24 cellular contexts compared by ENCODE assay signal in genomic region chr5:36894950-36895349, GRCh38.
"Had no signal": no experiment of that assay in that cellular context is flagged by ENCODE, and none has a peak within 500 bp of the region (broad histone marks: within the 10 kb centered on the region; RNA-seq: fewer than 3 reads in every experiment).

No MANE protein-coding gene starts in this region.

- H3K27ac Mint-ChIP-seq: activated CD4-positive, alpha-beta memory T cell treated with anti-CD3 and anti-CD28 coated beads, Interleukin-2, amount 10 ng/mL, durations not matched to agents 7 days and 5 days; brain; dendritic cell treated with granulocyte-macrophage colony-stimulating factor and Interleukin-4, amounts not matched to agents 40 ng/mL and 50 ng/mL, for 4 days; memory B cell; neural progenitor cell; WTC11 had no signal

- H3K27me3 Mint-ChIP-seq: activated CD4-positive, alpha-beta memory T cell treated with anti-CD3 and anti-CD28 coated beads, Interleukin-2, amount 10 ng/mL, durations not matched to agents 7 days and 5 days; brain; dendritic cell treated with granulocyte-macrophage colony-stimulating factor and Interleukin-4, amounts not matched to agents 40 ng/mL and 50 ng/mL, for 4 days; memory B cell; progenitor cell of endocrine pancreas had no signal

- H3K9ac ChIP-seq: neural progenitor cell had no signal

- H3K4me1 ChIP-seq: neural progenitor cell had no signal

- DNase-seq: activated CD4-positive, alpha-beta memory T cell treated with anti-CD3 and anti-CD28 coated beads, Interleukin-2, amount 10 ng/mL, durations not matched to agents 7 days and 5 days; activated CD4-positive, alpha-beta T cell treated with anti-CD3 and anti-CD28 coated beads for 4 hours; activated naive CD4-positive, alpha-beta T cell treated with Interleukin-2 at 50 U/mL for 16 hours; activated T-cell treated with anti-CD3 and anti-CD28 coated beads, Interleukin-2, amount 50 U/mL, for 4 hours; anterior cingulate cortex; effector CD4-positive, alpha-beta T cell; erythroblast; foreskin fibroblast; left colon; retina; sigmoid colon; stimulated activated CD4-positive, alpha-beta T cell treated with anti-CD3 and anti-CD28 coated beads, Interleukin-2, amount 100 ng/mL, for 48 hours; stimulated activated CD8-positive, alpha-beta memory T cell treated with anti-CD3 and anti-CD28 coated beads, Interleukin-4, amount 100 ng/mL, for 48 hours; stimulated activated naive CD4-positive, alpha-beta T cell; T-helper 9 cell; thyroid gland had no signal

- H3K4me2 ChIP-seq: neural progenitor cell, smooth muscle cell had no signal

- H3K4me1 Mint-ChIP-seq: neural progenitor cell had no signal

- H3K36me3 ChIP-seq: sigmoid colon, thyroid gland had no signal

- H3K9me3 ChIP-seq: sigmoid colon, thyroid gland had no signal

- FAIRE-seq: urothelium cell line had no signal

- H2AFZ ChIP-seq: neural progenitor cell had no signal

- H3K4me3 ChIP-seq: neural progenitor cell, sigmoid colon, smooth muscle cell, thyroid gland had no signal

- H3K27me3 ChIP-seq: neural progenitor cell, sigmoid colon, thyroid gland had no signal

- H3K27ac ChIP-seq: neural progenitor cell, sigmoid colon, thyroid gland had no signal

- H3K4me3 Mint-ChIP-seq: activated CD4-positive, alpha-beta memory T cell treated with anti-CD3 and anti-CD28 coated beads, Interleukin-2, amount 10 ng/mL, durations not matched to agents 7 days and 5 days; activated T-cell treated with anti-CD3 and anti-CD28 coated beads, Interleukin-2, amount 50 U/mL, for 4 hours; brain; dendritic cell treated with granulocyte-macrophage colony-stimulating factor and Interleukin-4, amounts not matched to agents 40 ng/mL and 50 ng/mL, for 4 days; memory B cell; neural progenitor cell; WTC11 had no signal

- ATAC-seq: activated T-cell treated with anti-CD3 and anti-CD28 coated beads, Interleukin-2, amount 50 U/mL, for 4 hours; left colon; WTC11 had no signal
